ENCODE assay signal across 9 cellular contexts in the genomic region with DNA sequence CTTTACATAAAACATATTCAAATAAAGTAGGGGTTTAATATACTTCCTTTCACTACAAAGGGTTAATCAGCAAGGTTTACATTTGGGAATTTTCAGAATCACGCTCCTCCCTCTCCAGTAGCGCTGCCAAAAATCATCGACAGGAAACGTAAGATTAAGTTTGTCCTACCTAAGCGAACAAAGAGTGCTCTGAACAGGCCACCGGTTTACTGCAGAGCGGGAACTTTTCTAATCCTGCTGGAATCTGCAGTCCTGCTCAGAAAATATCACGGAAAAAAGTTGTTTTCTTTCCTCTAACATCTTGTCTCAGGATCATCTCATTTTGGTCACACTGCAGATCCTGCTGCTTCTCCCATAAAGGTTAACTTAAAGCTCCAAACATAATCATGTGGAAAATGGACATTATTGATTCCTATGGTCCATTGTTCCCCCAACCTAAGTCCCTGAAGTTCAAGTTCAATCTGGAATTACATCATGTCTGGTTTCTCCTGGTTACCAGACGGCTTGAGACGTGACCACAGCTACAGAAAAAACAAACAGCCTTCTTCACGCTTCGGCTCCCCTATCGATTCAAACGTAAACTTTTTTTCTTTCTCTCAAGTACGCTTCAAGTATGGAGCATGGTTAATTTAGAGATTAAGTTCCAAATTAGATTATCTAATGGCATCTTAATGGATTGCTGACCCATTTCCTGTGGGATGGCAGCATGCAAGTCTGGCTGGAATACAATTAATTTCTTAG.
DNase-seq lines count a peak whose midpoint lies in the region; ATAC-seq, FAIRE-seq and TF ChIP-seq lines count a peak whose summit lies in the region.
"Had no signal": no experiment of that assay in that cellular context is flagged by ENCODE, and none has a peak within 500 bp of the region (broad histone marks: within the 10 kb centered on the region; RNA-seq: fewer than 3 reads in every experiment).

No MANE protein-coding gene starts in this region.

- in situ Hi-C loops in brain microvascular endothelial cell (cut with HindIII; ENCODE audit: low pct_ligation_motif_present, low sequenced_read_pairs), result loop anchor here (25.0 kb wide), 1 partner anchor 91 kb away; no protein-coding TSS in a partner anchor

- peak overlapping the region; percentile 94 for H3K27ac ChIP-seq in brain microvascular endothelial cell

- no peaks in the 10 kb centered on the region for H3K27me3 ChIP-seq in brain microvascular endothelial cell (replicated peaks)

- H3K4me3 ChIP-seq in brain microvascular endothelial cell (ENCODE audit: low read depth, low read length), result peak overlapping the region; percentile 12

- H3K36me3 ChIP-seq in brain microvascular endothelial cell (replicated peaks), result no peaks in the 10 kb centered on the region

- TF ChIP-seq CTCF in brain microvascular endothelial cell (IDR thresholded peaks at IDR 0.05; ENCODE audit: low read depth, low read length, missing control alignments), result peak; percentile 20

- ATAC-seq in HG03025 (IDR thresholded peaks at IDR 0.05; ENCODE audit: low FRiP score, unreplicated experiment), result no peak
- ATAC-seq in GM19324 (IDR thresholded peaks at IDR 0.05; ENCODE audit: low FRiP score, unreplicated experiment), result no peak

- peak; percentile 18 for DNase-seq in NCI-H1092 treated with DMSO at 0.1 percent for 48 hours (lab: John Stamatoyannopoulos, UW)
- DNase-seq in NCI-H1092 (lab: John Stamatoyannopoulos, UW), result no peak
- DNase-seq in brain microvascular endothelial cell, result peak; percentile 90
- peak; percentile 82 for DNase-seq in left kidney (ENCODE audit: low read depth, low spot score)
- DNase-seq in urothelium cell line (ENCODE audit: low spot score), result peak; percentile 42
- no peak for DNase-seq in activated CD4-positive, alpha-beta T cell treated with anti-CD3 and anti-CD28 coated beads, Interleukin-2, amount 50 U/mL, for 48 hours

- no peak for FAIRE-seq in urothelium cell line (lab: Jason Lieb, UNC)
- FAIRE-seq: A204.1 had no signal

Comparison
In these comparisons a context has a peak if more than half of its experiments do, and no peak if none do; other contexts are left out.
1. DNase-seq: peak in NCI-H1092 treated with DMSO at 0.1 percent for 48 hours (single experiment), brain microvascular endothelial cell (single experiment), left kidney (single experiment) and urothelium cell line (single experiment); none in NCI-H1092 (single experiment) and activated CD4-positive, alpha-beta T cell treated with anti-CD3 and anti-CD28 coated beads, Interleukin-2, amount 50 U/mL, for 48 hours (0 of 2).